32 cellular contexts compared by ENCODE assay signal in genomic region chr10:7953447-7953846, GRCh38.
"Had no signal": no experiment of that assay in that cellular context is flagged by ENCODE, and none has a peak within 500 bp of the region (broad histone marks: within the 10 kb centered on the region; RNA-seq: fewer than 3 reads in every experiment).

No MANE protein-coding gene starts in this region.

- ATAC-seq: activated CD8-positive, alpha-beta memory T cell treated with anti-CD3 and anti-CD28 coated beads, Interleukin-2, amount 10 ng/mL, durations not matched to agents 7 days and 5 days; activated naive CD4-positive, alpha-beta T cell treated with anti-CD3 and anti-CD28 coated beads, Interleukin-2, amount 50 U/mL, for 72 hours; activated T-cell treated with anti-CD3 and anti-CD28 coated beads, Interleukin-2, amount 50 U/mL, for 72 hours; activated T-helper 17 cell treated with anti-CD3 and anti-CD28 coated beads, Interleukin-2, amount 50 U/mL, for 72 hours; Panc1 had no signal

- H3K27ac Mint-ChIP-seq: activated B cell treated with CpG ODN at 0.5 μM for 24 hours; activated CD4-positive, alpha-beta memory T cell treated with anti-CD3 and anti-CD28 coated beads, Interleukin-2, amount 10 ng/mL, durations not matched to agents 7 days and 5 days; activated CD8-positive, alpha-beta memory T cell treated with anti-CD3 and anti-CD28 coated beads, Interleukin-2, amount 10 ng/mL, durations not matched to agents 7 days and 5 days; activated naive CD4-positive, alpha-beta T cell treated with anti-CD3 and anti-CD28 coated beads for 36 hours; activated naive CD4-positive, alpha-beta T cell treated with anti-CD3 and anti-CD28 coated beads, Interleukin-2, amount 50 U/mL, for 72 hours; activated T-cell treated with anti-CD3 and anti-CD28 coated beads, Interleukin-2, amount 50 U/mL, for 72 hours; activated T-helper 17 cell treated with anti-CD3 and anti-CD28 coated beads, Interleukin-2, amount 50 U/mL, for 72 hours; T-helper 1 cell treated with Interleukin-12 subunit alpha and Interleukin-12 subunit beta and Interleukin-4 antibody, amounts not matched to agents 30 μg/mL and 1 μg/mL, for 36 hours; T-helper 2 cell treated with Interferon-gamma antibody and Interleukin-4, amounts not matched to agents 5 μg/mL and 100 μg/mL, for 36 hours had no signal

- H3K4me1 ChIP-seq: SJCRH30 had no signal

- DNase-seq: activated B cell treated with CpG ODN at 0.5 μM for 24 hours; activated CD4-positive, alpha-beta memory T cell treated with anti-CD3 and anti-CD28 coated beads, Interleukin-2, amount 10 ng/mL, durations not matched to agents 7 days and 5 days; activated CD4-positive, alpha-beta T cell treated with anti-CD3 and anti-CD28 coated beads for 4 hours; activated CD4-positive, alpha-beta T cell treated with anti-CD3 and anti-CD28 coated beads, Interleukin-2, amount 50 U/mL, for 1 hour; activated CD4-positive, CD25-positive, alpha-beta regulatory T cell treated with anti-CD3 and anti-CD28 coated beads, Interleukin-2, amount 50 U/mL, for 72 hours; activated CD8-positive, alpha-beta memory T cell treated with anti-CD3 and anti-CD28 coated beads for 24 hours; activated CD8-positive, alpha-beta memory T cell treated with anti-CD3 and anti-CD28 coated beads, Interleukin-2, amount 10 ng/mL, durations not matched to agents 7 days and 5 days; activated CD8-positive, alpha-beta memory T cell treated with anti-CD3 and anti-CD28 coated beads, Interleukin-2, amount 50 U/mL, for 48 hours; activated effector memory CD4-positive, alpha-beta T cell treated with anti-CD3 and anti-CD28 coated beads, Interleukin-2, amount 50 U/mL, for 16 hours; activated naive CD4-positive, alpha-beta T cell treated with anti-CD3 and anti-CD28 coated beads for 36 hours; activated T-cell treated with anti-CD3 and anti-CD28 coated beads, Interleukin-2, amount 50 U/mL, for 1 hour; activated T-cell treated with anti-CD3 and anti-CD28 coated beads, Interleukin-2, amount 50 U/mL, for 72 hours; adrenal gland; caudate nucleus; NCI-H1092 treated with DMSO at 0.1 percent for 48 hours; NCI-H1417; NCI-H146; NCI-H187; NCI-H2029 treated with DMSO at 0.1 percent for 48 hours; NCI-H2107; NCI-H2171; NCI-H446; NCI-H510A treated with DMSO at 0.1 percent for 48 hours; SHP77; SJCRH30 had no signal

- H3K9me3 ChIP-seq: SJCRH30 had no signal

- H3K27me3 ChIP-seq: adrenal gland, SJCRH30 had no signal

- H3K4me3 Mint-ChIP-seq: activated B cell treated with CpG ODN at 0.5 μM for 24 hours; activated CD4-positive, alpha-beta memory T cell treated with anti-CD3 and anti-CD28 coated beads, Interleukin-2, amount 10 ng/mL, durations not matched to agents 7 days and 5 days; activated CD8-positive, alpha-beta memory T cell treated with anti-CD3 and anti-CD28 coated beads, Interleukin-2, amount 10 ng/mL, durations not matched to agents 7 days and 5 days; activated naive CD4-positive, alpha-beta T cell treated with anti-CD3 and anti-CD28 coated beads for 36 hours; activated T-cell treated with anti-CD3 and anti-CD28 coated beads, Interleukin-2, amount 50 U/mL, for 72 hours; activated T-helper 17 cell treated with anti-CD3 and anti-CD28 coated beads, Interleukin-2, amount 50 U/mL, for 72 hours; brain; T-helper 1 cell treated with Interleukin-12 subunit alpha and Interleukin-12 subunit beta and Interleukin-4 antibody, amounts not matched to agents 30 μg/mL and 1 μg/mL, for 36 hours; T-helper 2 cell treated with Interferon-gamma antibody and Interleukin-4, amounts not matched to agents 5 μg/mL and 100 μg/mL, for 36 hours had no signal

- H3K36me3 ChIP-seq: adrenal gland, SJCRH30 had no signal

- H3K36me3 Mint-ChIP-seq: activated naive CD4-positive, alpha-beta T cell treated with anti-CD3 and anti-CD28 coated beads, Interleukin-2, amount 50 U/mL, for 72 hours had no signal

- H3K4me3 ChIP-seq: adrenal gland, SJCRH30, SK-N-MC had no signal

- H3K9me3 Mint-ChIP-seq: activated B cell treated with CpG ODN at 0.5 μM for 24 hours; activated CD4-positive, alpha-beta memory T cell treated with anti-CD3 and anti-CD28 coated beads, Interleukin-2, amount 10 ng/mL, durations not matched to agents 7 days and 5 days; activated naive CD4-positive, alpha-beta T cell treated with anti-CD3 and anti-CD28 coated beads for 36 hours; activated naive CD4-positive, alpha-beta T cell treated with anti-CD3 and anti-CD28 coated beads, Interleukin-2, amount 50 U/mL, for 72 hours; activated T-cell treated with anti-CD3 and anti-CD28 coated beads, Interleukin-2, amount 50 U/mL, for 72 hours; activated T-helper 17 cell treated with anti-CD3 and anti-CD28 coated beads, Interleukin-2, amount 50 U/mL, for 72 hours; T-helper 1 cell treated with Interleukin-12 subunit alpha and Interleukin-12 subunit beta and Interleukin-4 antibody, amounts not matched to agents 30 μg/mL and 1 μg/mL, for 36 hours; T-helper 2 cell treated with Interferon-gamma antibody and Interleukin-4, amounts not matched to agents 5 μg/mL and 100 μg/mL, for 36 hours had no signal

- H3K27me3 Mint-ChIP-seq: activated B cell treated with CpG ODN at 0.5 μM for 24 hours; activated CD4-positive, alpha-beta memory T cell treated with anti-CD3 and anti-CD28 coated beads, Interleukin-2, amount 10 ng/mL, durations not matched to agents 7 days and 5 days; activated CD8-positive, alpha-beta memory T cell treated with anti-CD3 and anti-CD28 coated beads, Interleukin-2, amount 10 ng/mL, durations not matched to agents 7 days and 5 days; activated T-helper 17 cell treated with anti-CD3 and anti-CD28 coated beads, Interleukin-2, amount 50 U/mL, for 72 hours; brain had no signal

- H3K27ac ChIP-seq: adrenal gland, SJCRH30, SK-N-MC had no signal
